ENCODE assay signal across 2 cellular contexts in genomic region chr22:45285431-45286058, GRCh38.
TF ChIP-seq lines count a peak whose summit lies in the region.

No MANE protein-coding gene starts in this region.

TF ChIP-seq in A549, 52 proteins besides CTCF, POLR2A, EP300 and RAD21:
- no peak for TF ChIP-seq SREBF2 (IDR thresholded peaks at IDR 0.05)
- TF ChIP-seq HDAC2 (IDR thresholded peaks at IDR 0.05), result no peak
- TF ChIP-seq NFE2L2 (conservative IDR thresholded peaks at IDR 0.05; ENCODE audit: low read length), result no peak
- TF ChIP-seq ZC3H11A (IDR thresholded peaks at IDR 0.05), result no peak
- no peak for TF ChIP-seq ZFP36 (IDR thresholded peaks at IDR 0.05; ENCODE audit: borderline replicate concordance, partially characterized antibody)
- no peak for TF ChIP-seq ESRRA (IDR thresholded peaks at IDR 0.05; ENCODE audit: borderline replicate concordance, low read length)
- TF ChIP-seq ZNF302 (CRISPR knock-in tag; IDR thresholded peaks at IDR 0.05), result no peak
- TF ChIP-seq HEYL (CRISPR knock-in tag; IDR thresholded peaks at IDR 0.05), result no peak
- TF ChIP-seq EHMT2 (IDR thresholded peaks at IDR 0.05; ENCODE audit: low read depth), result no peak
- no peak for TF ChIP-seq CEBPB (IDR thresholded peaks at IDR 0.05)
- no peak for TF ChIP-seq ZSCAN20 (CRISPR knock-in tag; IDR thresholded peaks at IDR 0.05)
- no peak for TF ChIP-seq SMC3 (IDR thresholded peaks at IDR 0.05)

TF ChIP-seq in K562, 482 proteins besides CTCF, POLR2A, EP300 and RAD21:
- no peak for TF ChIP-seq HOMEZ (CRISPR knock-in tag; IDR thresholded peaks at IDR 0.05)
- TF ChIP-seq CREB3 (tag; conservative IDR thresholded peaks at IDR 0.05; ENCODE audit: low read depth), result no peak
- TF ChIP-seq ZBTB8A (IDR thresholded peaks at IDR 0.05; ENCODE audit: partially characterized antibody), result no peak
- no peak for TF ChIP-seq BACH1 (tag; IDR thresholded peaks at IDR 0.05)
- no peak for TF ChIP-seq HEY1 (CRISPR knock-in tag; IDR thresholded peaks at IDR 0.05; ENCODE audit: borderline replicate concordance)
- no peak for TF ChIP-seq CHD2 (IDR thresholded peaks at IDR 0.05; ENCODE audit: low read depth, low read length)
- TF ChIP-seq ZZZ3 (IDR thresholded peaks at IDR 0.05), result no peak
- TF ChIP-seq E2F3 (CRISPR knock-in tag; IDR thresholded peaks at IDR 0.05), result no peak
- no peak for TF ChIP-seq NKRF (IDR thresholded peaks at IDR 0.05; ENCODE audit: borderline replicate concordance)
TF ChIP-seq in K562: peak in this region for 0.
